Comparison of ENCODE assay signal across 27 cellular contexts in genomic region chr1:152599934-152600333, GRCh38.
A peak's percentile ranks its signal among the peaks of the same experiment; 100 is the strongest.
DNase-seq lines count a peak whose midpoint lies in the region; TF ChIP-seq lines count a peak whose summit lies in the region.
"Had no signal": no experiment of that assay in that cellular context is flagged by ENCODE, and none has a peak within 500 bp of the region (broad histone marks: within the 10 kb centered on the region; RNA-seq: fewer than 3 reads in every experiment).

Gene LCE3C (plus strand): TSS chr1:152600234. CDS start chr1:152600732, 498 bp downstream.

- TF ChIP-seq CTCF in LNCaP clone FGC (IDR thresholded peaks at IDR 0.05; ENCODE audit: control insufficient read depth, extremely low read depth, insufficient read depth): 0 out of 2 replicates have a peak, but pooled peaks have one; percentile 0

- DNase-seq in AG20443 (ENCODE audit: low spot score) (peak; percentile 7), LNCaP clone FGC (ENCODE audit: low read depth) (no peak), LoVo (ENCODE audit: low spot score) (no peak), islet precursor cell (no peak)
- DNase-seq: 8988T; ACHN; AML-193; BE2C; C1 segment of cervical spinal cord; Caco-2; Calu3; CD4-positive, alpha-beta memory T cell; CD4-positive, alpha-beta T cell; CD4-positive, CD25-positive, alpha-beta regulatory T cell; CD8-positive, alpha-beta memory T cell; CD8-positive, alpha-beta T cell; COR-L47; DMS 273 treated with DMSO at 0.1 percent for 48 hours; DMS153; DMS53; DMS79; DMS79 treated with DMSO at 0.1 percent for 48 hours; DND-41; EL had no signal

- H3K4me3 ChIP-seq in LNCaP clone FGC (ENCODE audit: low read depth, low read length): no peak within 1 kb of the TSS
- H3K4me3 ChIP-seq: A549; BLaER1; BLaER1 treated with 17β-estradiol and CSF1 and Interleukin-3, amounts not matched to agents 10 nM and 100 nM had no signal
